In genomic region chr6:139509167-139509566, GRCh38 we compare ENCODE assay signal across 1 cellular context.
TF ChIP-seq lines count a peak whose summit lies in the region.

No MANE protein-coding gene starts in this region.

TF ChIP-seq in H1, 55 proteins besides CTCF, POLR2A, EP300 and RAD21 (continued from another document):
- TF ChIP-seq SIX5 (IDR thresholded peaks at IDR 0.05; ENCODE audit: low read depth, low read length) (no peak), CBX8 (IDR thresholded peaks at IDR 0.05; ENCODE audit: borderline replicate concordance, low read depth, low read length) (no peak), YY1 (IDR thresholded peaks at IDR 0.05; ENCODE audit: low read depth, low read length) (no peak), POLR2AphosphoS5 (IDR thresholded peaks at IDR 0.05; ENCODE audit: low read depth, low read length) (no peak), FOSL1 (IDR thresholded peaks at IDR 0.05; ENCODE audit: insufficient read depth, low read depth, low read length) (no peak), CBX5 (IDR thresholded peaks at IDR 0.05; ENCODE audit: low read depth, low read length) (no peak), BRCA1 (IDR thresholded peaks at IDR 0.05; ENCODE audit: low read depth, low read length) (no peak), BCL11A (IDR thresholded peaks at IDR 0.05; ENCODE audit: low read depth in 2 of 2, low read length in 2 of 2) (no peak), TCF12 (IDR thresholded peaks at IDR 0.05; ENCODE audit: low read depth, low read length) (no peak), SP4 (IDR thresholded peaks at IDR 0.05; ENCODE audit: low read length) (no peak), HDAC2 (IDR thresholded peaks at IDR 0.05; ENCODE audit: borderline replicate concordance in 1 of 2, low read depth in 2 of 2, low read length in 2 of 2) (no peak), CREB1 (IDR thresholded peaks at IDR 0.05) (no peak), GTF2F1 (IDR thresholded peaks at IDR 0.05; ENCODE audit: borderline replicate concordance, low read depth, low read length) (no peak), EZH2 (IDR thresholded peaks at IDR 0.05; ENCODE audit: low read depth, low read length, severe bottlenecking) (no peak)
